ENCODE assay signal across 18 cellular contexts in the genomic region with DNA sequence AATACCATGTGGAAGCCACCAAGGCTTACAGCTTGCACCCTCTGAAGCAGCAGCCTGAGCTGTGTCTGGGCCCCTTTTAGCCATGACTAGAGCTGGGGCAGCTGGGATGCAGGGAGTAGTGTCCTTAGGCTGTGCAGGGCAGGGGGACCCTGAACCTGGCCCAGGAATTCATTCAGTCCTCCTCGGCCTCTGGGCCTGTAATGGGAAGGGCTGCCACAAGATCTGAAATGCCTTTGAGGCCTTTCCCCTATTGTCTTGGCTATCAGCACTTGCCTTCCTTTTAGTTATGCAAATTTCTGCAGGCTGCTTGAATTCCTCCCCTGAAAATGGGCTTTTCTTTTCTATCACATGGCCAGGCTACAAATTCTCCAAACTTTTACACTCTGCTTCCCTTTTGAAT. TPM values are rescaled to one million over a fixed set of nuclear protein-coding genes. Genes with fewer than 3 reads are reported as not detected.
"Had no signal": no experiment of that assay in that cellular context is flagged by ENCODE, and none has a peak within 500 bp of the region (broad histone marks: within the 10 kb centered on the region; RNA-seq: fewer than 3 reads in every experiment).

No MANE protein-coding gene starts in this region.

- H3K4me1 ChIP-seq: gastrocnemius medialis, parathyroid adenoma, prostate gland, right lobe of liver, testis had no signal

- H3K9ac ChIP-seq: parathyroid adenoma had no signal

- H3K36me3 ChIP-seq: esophagus muscularis mucosa, gastrocnemius medialis, heart right ventricle, left ventricle myocardium inferior, lower lobe of right lung, prostate gland, right lobe of liver, tibial nerve had no signal

- H2AFZ ChIP-seq: parathyroid adenoma had no signal

- H3K27ac ChIP-seq: epithelial cell of prostate, esophagus muscularis mucosa, gastrocnemius medialis, left ventricle myocardium inferior, lower lobe of right lung, parathyroid adenoma, prostate gland, right lobe of liver, testis, tibial nerve had no signal

- H3K27me3 ChIP-seq: esophagus muscularis mucosa, gastrocnemius medialis, heart right ventricle, right lobe of liver, testis, tibial nerve had no signal

- H3K4me3 ChIP-seq: esophagus muscularis mucosa, gastrocnemius medialis, heart right ventricle, left ventricle myocardium inferior, lower lobe of right lung, prostate gland, right lobe of liver, testis, tibial nerve had no signal

- H3K79me2 ChIP-seq: parathyroid adenoma had no signal

- H3K9me3 ChIP-seq: esophagus muscularis mucosa, gastrocnemius medialis, heart right ventricle, left ventricle myocardium inferior, lower lobe of right lung, prostate gland, right lobe of liver, testis, tibial nerve had no signal

- DNase-seq: effector memory CD8-positive, alpha-beta T cell; gastrocnemius medialis; heart right ventricle; immature natural killer cell; left ventricle myocardium inferior; lower lobe of right lung; midbrain; naive B cell; right lobe of liver; stimulated activated CD4-positive, alpha-beta T cell treated with anti-CD3 and anti-CD28 coated beads, Interleukin-4, amount 100 ng/mL, for 24 hours; testis had no signal

RNA-seq across cellular contexts. Expression of a gene that starts 9.0 kb away (rescaled TPM):
- total RNA-seq: renal cortical epithelial cell had no signal

RNA-seq across cellular contexts. Expression of a gene that starts 53.9 kb away (rescaled TPM):
- total RNA-seq: esophagus muscularis mucosa, heart right ventricle, left ventricle myocardium inferior, lower lobe of right lung had no signal
- polyA plus RNA-seq: keratinocyte had no signal
